16 cellular contexts compared by ENCODE assay signal in genomic region chr14:54735424-54735823, GRCh38.
DNase-seq lines count a peak whose midpoint lies in the region; ATAC-seq and TF ChIP-seq lines count a peak whose summit lies in the region.
"Had no signal": no experiment of that assay in that cellular context is flagged by ENCODE, and none has a peak within 500 bp of the region (broad histone marks: within the 10 kb centered on the region; RNA-seq: fewer than 3 reads in every experiment).

No MANE protein-coding gene starts in this region.

- 69 to 77% methylated on average over 3 of the region's 3 CpGs for WGBS in heart right ventricle, 2 donors
- WGBS in sigmoid colon, 2 donors, result 80 to 88% methylated on average over 3 of the region's 3 CpGs

- DNase-seq in heart right ventricle (no peak), Right ventricle myocardium superior (no peak), right atrium auricular region (ENCODE audit: low spot score) (no peak), sigmoid colon (no peak), NCI-H774 (lab: John Stamatoyannopoulos, UW) (no peak), WTC11 (ENCODE audit: low spot score) (no peak)
- DNase-seq in activated CD8-positive, alpha-beta memory T cell treated with anti-CD3 and anti-CD28 coated beads, Interleukin-2, amount 50 U/mL, for 48 hours, result no peak
- DNase-seq: DMS153, EL, H7, MG63, NCI-H187 treated with DMSO at 0.1 percent for 48 hours, NCI-H446 treated with DMSO at 0.1 percent for 48 hours, NCI-H748 treated with DMSO at 0.1 percent for 48 hours had no signal

- H3K36me3 ChIP-seq in heart right ventricle, result peaks cover 0 to 11% (median 0%) of the 10 kb centered on the region in 9 donors
- peaks cover 12% of the 10 kb centered on the region for H3K36me3 ChIP-seq in right atrium auricular region
- H3K36me3 ChIP-seq in sigmoid colon, result no peaks in the 10 kb centered on the region
- H3K36me3 ChIP-seq: MG63 had no signal

- H3K9me3 Mint-ChIP-seq in WTC11, result no peaks in the 10 kb centered on the region

- no peaks in the 10 kb centered on the region for H3K36me3 Mint-ChIP-seq in WTC11

- POLR2A ChIA-PET in WTC11 (lab: Charles Lee), result no interaction called here

- ATAC-seq in heart right ventricle, result peak in 7 of 8 donors; percentile 40 to 79 (median 49)
- no peak for ATAC-seq in Right ventricle myocardium superior (ENCODE audit: poor library complexity)
- no peak for ATAC-seq in WTC11
- ATAC-seq: A549 had no signal

- H3K4me3 Mint-ChIP-seq in WTC11, result no peak overlapping the region

- CTCF ChIA-PET in WTC11 (lab: Charles Lee), result interaction anchor here (1.5 to 2.7 kb wide), 2 partner anchors 13 to 38 kb away, joined by 4 to 12 read pairs; no protein-coding TSS in a partner anchor

- H3K4me1 Mint-ChIP-seq in WTC11, result peaks cover 21% of the 10 kb centered on the region

- H3K4me3 ChIP-seq in heart right ventricle (no peak overlapping the region), right atrium auricular region (no peak overlapping the region), sigmoid colon (no peak overlapping the region)
- H3K4me3 ChIP-seq: A549, MG63 had no signal

- H3K27me3 Mint-ChIP-seq in WTC11 (ENCODE audit: low read depth), result no peaks in the 10 kb centered on the region

- H3K9me3 ChIP-seq in heart right ventricle, result no peaks in the 10 kb centered on the region
- no peaks in the 10 kb centered on the region for H3K9me3 ChIP-seq in right atrium auricular region
- no peaks in the 10 kb centered on the region for H3K9me3 ChIP-seq in sigmoid colon
- H3K9me3 ChIP-seq: A549, MG63 had no signal

- no peak for TF ChIP-seq EP300 in sigmoid colon (IDR thresholded peaks at IDR 0.05)

- no peak for TF ChIP-seq CTCF in heart right ventricle (IDR thresholded peaks at IDR 0.05)
- TF ChIP-seq CTCF in right atrium auricular region (IDR thresholded peaks at IDR 0.05), result no peak
- no peak for TF ChIP-seq CTCF in sigmoid colon (IDR thresholded peaks at IDR 0.05)
- TF ChIP-seq CTCF in WTC11 (IDR thresholded peaks at IDR 0.05), result no peak

- no peak for TF ChIP-seq POLR2A in sigmoid colon (IDR thresholded peaks at IDR 0.05)

- H3K27ac ChIP-seq in heart right ventricle (peak overlapping the region in 5 of 10 donors; percentile 21 to 57 (median 44)), right atrium auricular region (peak overlapping the region; percentile 20 to 45), sigmoid colon (peak overlapping the region; percentile 27 to 65 (median 42))
- H3K27ac ChIP-seq: A549, C4-2B had no signal

- peaks cover 4 to 70% (median 19%) of the 10 kb centered on the region in 9 donors for H3K4me1 ChIP-seq in heart right ventricle
- peaks cover 0 to 32% of the 10 kb centered on the region in 2 donors for H3K4me1 ChIP-seq in right atrium auricular region
- peaks cover 0 to 55% (median 46%) of the 10 kb centered on the region in 4 donors for H3K4me1 ChIP-seq in sigmoid colon

- H3K27me3 ChIP-seq in heart right ventricle (no peaks in the 10 kb centered on the region), right atrium auricular region (no peaks in the 10 kb centered on the region), sigmoid colon (no peaks in the 10 kb centered on the region)
- H3K27me3 ChIP-seq: MG63 had no signal

- no peak overlapping the region for H3K27ac Mint-ChIP-seq in WTC11

- intact Hi-C loops in heart right ventricle (cut with DNase I), result no loop called here
- intact Hi-C loops in Right ventricle myocardium superior (cut with DNase I), result no loop called here
- intact Hi-C loops in sigmoid colon (cut with DNase I), result no loop called here

TF ChIP-seq in WTC11, 78 proteins besides CTCF, POLR2A, EP300 and RAD21 (continues in another document):
- TF ChIP-seq ZNF512 (CRISPR knock-in tag; IDR thresholded peaks at IDR 0.05; ENCODE audit: borderline replicate concordance) (no peak), JAZF1 (CRISPR knock-in tag; IDR thresholded peaks at IDR 0.05) (no peak), HMGXB4 (CRISPR knock-in tag; IDR thresholded peaks at IDR 0.05) (no peak), E2F4 (CRISPR knock-in tag; IDR thresholded peaks at IDR 0.05; ENCODE audit: borderline replicate concordance, low read depth) (no peak), CREM (CRISPR knock-in tag; IDR thresholded peaks at IDR 0.05) (no peak), GRHL2 (CRISPR knock-in tag; IDR thresholded peaks at IDR 0.05; ENCODE audit: insufficient replicate concordance, severe bottlenecking) (no peak), ARID4B (CRISPR knock-in tag; IDR thresholded peaks at IDR 0.05; ENCODE audit: borderline replicate concordance) (no peak), USF1 (CRISPR knock-in tag; IDR thresholded peaks at IDR 0.05) (no peak), SOX15 (CRISPR knock-in tag; IDR thresholded peaks at IDR 0.05) (no peak), FOXK1 (CRISPR knock-in tag; IDR thresholded peaks at IDR 0.05) (no peak), KAT7 (CRISPR knock-in tag; IDR thresholded peaks at IDR 0.05; ENCODE audit: borderline replicate concordance) (no peak)

Comparison
In these comparisons a context has a peak if more than half of its experiments do, and no peak if none do; other contexts are left out.
1. ATAC-seq: peak in heart right ventricle (7 of 8); none in Right ventricle myocardium superior (single experiment) and WTC11 (single experiment).